ENCODE assay signal across 1 cellular context in genomic region chr11:2928605-2929510, GRCh38.
TF ChIP-seq lines count a peak whose summit lies in the region.

Gene PHLDA2, minus strand, starts transcription at chr11:2929420. Its CDS starts 56 bp downstream, at chr11:2929364.

TF ChIP-seq in HEK293, 187 proteins besides CTCF, POLR2A, EP300 and RAD21 (continued from another document and continues in another):
- TF ChIP-seq HIC1 (tag by site-specific recombination; IDR thresholded peaks at IDR 0.05) (0 out of 2 replicates have a peak, but pooled peaks have one; percentile 17), MZF1 (tag by site-specific recombination; IDR thresholded peaks at IDR 0.05; ENCODE audit: borderline replicate concordance) (no peak), ZNF645 (tag by site-specific recombination; IDR thresholded peaks at IDR 0.05) (no peak), ZFP41 (tag by site-specific recombination; IDR thresholded peaks at IDR 0.05; ENCODE audit: borderline replicate concordance) (no peak), ZNF292 (tag by site-specific recombination; IDR thresholded peaks at IDR 0.05; ENCODE audit: borderline replicate concordance, low read depth) (no peak), ZNF544 (tag by site-specific recombination; IDR thresholded peaks at IDR 0.05) (no peak), ZNF350 (tag by site-specific recombination; IDR thresholded peaks at IDR 0.05) (no peak), GLI2 (tag by site-specific recombination; IDR thresholded peaks at IDR 0.05; ENCODE audit: borderline replicate concordance, low read depth) (no peak), ZNF692 (tag by site-specific recombination; IDR thresholded peaks at IDR 0.05) (no peak), ZBTB10 (tag by site-specific recombination; IDR thresholded peaks at IDR 0.05) (peak; percentile 75), ZNF311 (tag by site-specific recombination; IDR thresholded peaks at IDR 0.05; ENCODE audit: borderline replicate concordance) (no peak), ZBTB48 (tag by site-specific recombination; IDR thresholded peaks at IDR 0.05) (no peak), KLF10 (tag by site-specific recombination; IDR thresholded peaks at IDR 0.05) (no peak), ZNF341 (tag by site-specific recombination; IDR thresholded peaks at IDR 0.05; ENCODE audit: low read depth) (no peak), ZNF791 (tag by site-specific recombination; IDR thresholded peaks at IDR 0.05) (no peak), PBX3 (CRISPR knock-in tag; IDR thresholded peaks at IDR 0.05) (no peak), ZNF112 (tag by site-specific recombination; IDR thresholded peaks at IDR 0.05) (no peak), ZNF488 (tag by site-specific recombination; IDR thresholded peaks at IDR 0.05) (no peak), ZSCAN23 (tag by site-specific recombination; IDR thresholded peaks at IDR 0.05) (no peak), ZNF561 (tag by site-specific recombination; IDR thresholded peaks at IDR 0.05; ENCODE audit: borderline replicate concordance) (no peak), ZNF777 (tag by site-specific recombination; IDR thresholded peaks at IDR 0.05; ENCODE audit: borderline replicate concordance) (0 out of 2 replicates have a peak, but pooled peaks have one; percentile 27), HOXC10 (CRISPR knock-in tag; IDR thresholded peaks at IDR 0.05) (no peak), PRDM4 (tag by site-specific recombination; IDR thresholded peaks at IDR 0.05) (peak; percentile 21; the same call in 1 of the 2 replicates), ZNF416 (tag by site-specific recombination; IDR thresholded peaks at IDR 0.05) (no peak), ZNF423 (tag by site-specific recombination; IDR thresholded peaks at IDR 0.05) (0 out of 2 replicates have a peak, but pooled peaks have one; percentile 27), ZNF398 (tag by site-specific recombination; IDR thresholded peaks at IDR 0.05) (no peak), ZFP37 (tag by site-specific recombination; IDR thresholded peaks at IDR 0.05) (peak; percentile 58; the same call in 1 of the 2 replicates), SALL2 (tag by site-specific recombination; IDR thresholded peaks at IDR 0.05; ENCODE audit: borderline replicate concordance) (no peak), ZNF366 (tag by site-specific recombination; conservative IDR thresholded peaks at IDR 0.05) (no peak), ZEB2 (tag by site-specific recombination; IDR thresholded peaks at IDR 0.05) (peak; percentile 61), ZNF221 (tag by site-specific recombination; IDR thresholded peaks at IDR 0.05; ENCODE audit: borderline replicate concordance) (no peak), ZBTB7A (tag by site-specific recombination; IDR thresholded peaks at IDR 0.05; ENCODE audit: low read depth) (no peak), ZSCAN4 (tag by site-specific recombination; IDR thresholded peaks at IDR 0.05) (no peak), MEIS1 (CRISPR knock-in tag; IDR thresholded peaks at IDR 0.05; ENCODE audit: borderline replicate concordance) (no peak), ZNF473 (tag by site-specific recombination; IDR thresholded peaks at IDR 0.05) (no peak), ZNF600 (tag by site-specific recombination; IDR thresholded peaks at IDR 0.05) (peak; percentile 81), ZNF169 (tag by site-specific recombination; IDR thresholded peaks at IDR 0.05) (no peak), ZNF114 (tag by site-specific recombination; IDR thresholded peaks at IDR 0.05) (no peak), ZNF549 (tag by site-specific recombination; IDR thresholded peaks at IDR 0.05) (no peak), ZNF155 (tag by site-specific recombination; IDR thresholded peaks at IDR 0.05) (no peak), ZNF555 (tag by site-specific recombination; conservative IDR thresholded peaks at IDR 0.05) (no peak), KLF8 (tag by site-specific recombination; IDR thresholded peaks at IDR 0.05) (peak; percentile 34), ZFP69B (tag by site-specific recombination; IDR thresholded peaks at IDR 0.05) (no peak), ZNF76 (tag by site-specific recombination; IDR thresholded peaks at IDR 0.05; ENCODE audit: borderline replicate concordance, low read depth) (peak; percentile 69; the same call in 1 of the 2 replicates), ZNF37A (tag by site-specific recombination; IDR thresholded peaks at IDR 0.05) (no peak), ZNF175 (tag by site-specific recombination; IDR thresholded peaks at IDR 0.05) (no peak), TRIM28 (IDR thresholded peaks at IDR 0.05; ENCODE audit: borderline replicate concordance, low read length) (no peak), REPIN1 (tag by site-specific recombination; IDR thresholded peaks at IDR 0.05; ENCODE audit: low read depth) (no peak), ZNF529 (tag by site-specific recombination; IDR thresholded peaks at IDR 0.05; ENCODE audit: insufficient replicate concordance) (no peak), ZNF623 (tag by site-specific recombination; IDR thresholded peaks at IDR 0.05) (no peak), INSM2 (tag by site-specific recombination; IDR thresholded peaks at IDR 0.05) (no peak), ZNF670 (tag by site-specific recombination; IDR thresholded peaks at IDR 0.05; ENCODE audit: low read depth) (no peak)
